8 cellular contexts compared by ENCODE assay signal in the genomic region with DNA sequence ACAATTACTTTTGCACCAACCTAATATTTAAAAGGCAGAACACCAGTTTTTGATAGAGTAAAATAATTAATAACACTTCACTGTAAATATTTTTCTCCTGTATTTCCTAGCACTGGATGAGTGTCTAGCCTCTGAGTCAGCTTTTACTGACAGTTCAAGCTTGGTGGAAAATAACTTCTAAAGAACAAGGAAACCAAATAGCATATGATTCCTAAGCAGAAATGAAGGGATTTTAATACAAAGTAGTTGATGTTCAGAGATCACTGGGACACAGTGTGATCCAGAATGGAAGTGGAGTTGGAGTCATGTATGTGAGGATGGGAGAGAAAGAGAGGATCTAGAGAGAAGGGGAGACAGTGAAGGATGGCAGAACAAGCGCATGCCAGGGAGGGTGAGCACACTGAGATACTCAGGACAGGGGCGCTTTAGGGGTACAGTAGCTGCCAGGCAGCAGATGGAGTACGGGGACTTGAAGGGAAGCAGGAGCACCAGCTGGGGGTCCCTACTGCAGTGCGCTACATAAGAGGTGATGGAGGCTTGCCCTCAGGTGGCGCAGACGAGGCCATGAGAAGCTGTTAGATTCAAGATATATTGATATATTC.
A peak's percentile ranks its signal among the peaks of the same experiment; 100 is the strongest.
DNase-seq lines count a peak whose midpoint lies in the region; ATAC-seq, FAIRE-seq and TF ChIP-seq lines count a peak whose summit lies in the region.

No MANE protein-coding gene starts in this region.

- peak overlapping the region in 1 of 2 donors; percentile 2 for H3K9ac ChIP-seq in kidney (ENCODE audit: low read length in 2 of 2)

- peaks cover 0 to 16% (median 0%) of the 10 kb centered on the region in 4 donors for H3K4me1 ChIP-seq in Peyer's patch
- H3K4me1 ChIP-seq in kidney (ENCODE audit: control insufficient read depth in 1 of 2, insufficient read depth in 1 of 2, low read depth in 1 of 2, low read length in 2 of 2) = peaks cover 4 to 5% of the 10 kb centered on the region in 2 donors

- intact Hi-C loops in kidney (cut with DNase I) = no loop called here

- H3K4me3 ChIP-seq in Peyer's patch (no peak overlapping the region), kidney (ENCODE audit: low read length in 2 of 2) (no peak overlapping the region)

- no peaks in the 10 kb centered on the region for H3K27me3 ChIP-seq in Peyer's patch

- peak; percentile 23 for ATAC-seq in GM21619 (IDR thresholded peaks at IDR 0.05; ENCODE audit: unreplicated experiment)
- no peak for ATAC-seq in HG03025 (IDR thresholded peaks at IDR 0.05; ENCODE audit: low FRiP score, unreplicated experiment)

- H3K9me3 ChIP-seq in Peyer's patch (no peaks in the 10 kb centered on the region), kidney (ENCODE audit: control insufficient read depth in 1 of 2, low read length in 2 of 2) (no peaks in the 10 kb centered on the region)

- FAIRE-seq in kidney (lab: Jason Lieb, UNC) = no peak

- H3K27ac ChIP-seq in Peyer's patch (peak overlapping the region; percentile 33 to 48 (median 33)), kidney (ENCODE audit: low read depth in 2 of 2, low read length in 2 of 2) (peak overlapping the region; percentile 77)

- TF ChIP-seq POLR2A in Peyer's patch (IDR thresholded peaks at IDR 0.05) = no peak

- no peaks in the 10 kb centered on the region for H3K36me3 ChIP-seq in Peyer's patch
- H3K36me3 ChIP-seq in kidney (ENCODE audit: control insufficient read depth in 1 of 2, insufficient read depth in 2 of 2, low read length in 2 of 2) = no peaks in the 10 kb centered on the region

- DNase-seq in EL (peak; percentile 28), Peyer's patch (no peak), kidney (no peak), NCI-H510A treated with DMSO at 0.1 percent for 48 hours (lab: John Stamatoyannopoulos, UW) (no peak), NOMO-1 treated with DMSO at 0.1 percent for 48 hours (lab: John Stamatoyannopoulos, UW; ENCODE audit: unreplicated experiment) (no peak)
- DNase-seq in stimulated activated naive CD4-positive, alpha-beta T cell treated with Interleukin-2 at 50 U/mL for 16 hours (lab: John Stamatoyannopoulos, UW) = no peak

- no peak for TF ChIP-seq CTCF in Peyer's patch (IDR thresholded peaks at IDR 0.05)
- no peak for TF ChIP-seq CTCF in kidney (IDR thresholded peaks at IDR 0.05; ENCODE audit: borderline replicate concordance, extremely low read depth, insufficient read depth)
